Comparison of ENCODE assay signal across 9 cellular contexts in genomic region chr6:46410330-46410953, GRCh38.
DNase-seq lines count a peak whose midpoint lies in the region; ATAC-seq lines count a peak whose summit lies in the region.
"Had no signal": no experiment of that assay in that cellular context is flagged by ENCODE, and none has a peak within 500 bp of the region (broad histone marks: within the 10 kb centered on the region; RNA-seq: fewer than 3 reads in every experiment).

No MANE protein-coding gene starts in this region.

- no peak overlapping the region for H3K4me3 ChIP-seq in CD8-positive, alpha-beta memory T cell (ENCODE audit: low read length)

- H3K9me3 ChIP-seq in CD8-positive, alpha-beta memory T cell (ENCODE audit: low read length) = no peaks in the 10 kb centered on the region

- H3K4me1 ChIP-seq in CD8-positive, alpha-beta memory T cell (ENCODE audit: insufficient read depth, low read length) = no peaks in the 10 kb centered on the region

- no peaks in the 10 kb centered on the region for H3K9me3 Mint-ChIP-seq in CD8-positive, alpha-beta memory T cell
- H3K9me3 Mint-ChIP-seq: IgD-negative memory B cell had no signal

- H3K4me3 Mint-ChIP-seq in CD8-positive, alpha-beta memory T cell = no peak overlapping the region
- H3K4me3 Mint-ChIP-seq: IgD-negative memory B cell had no signal

- no peaks in the 10 kb centered on the region for H3K27me3 ChIP-seq in CD8-positive, alpha-beta memory T cell (ENCODE audit: insufficient read depth, low read length, poor library complexity, severe bottlenecking)

- peak in 3 of 5 donors; percentile 3 to 45 (median 40) for DNase-seq in CD8-positive, alpha-beta memory T cell
- DNase-seq in NCI-H345 (lab: John Stamatoyannopoulos, UW) (peak; percentile 43), T47D (ENCODE audit: low read depth in 1 of 2, low spot score in 1 of 2) (peak; percentile 55 to 70), left lobe of liver (ENCODE audit: low spot score) (no peak), occipital lobe (lab: John Stamatoyannopoulos, UW) (no peak)

- no peak overlapping the region for H3K27ac ChIP-seq in CD8-positive, alpha-beta memory T cell (ENCODE audit: low read depth, low read length)

- CTCF ChIA-PET in CD8-positive, alpha-beta memory T cell (lab: Charles Lee) = interaction anchor here (0.7 to 1.9 kb wide), 8 partner anchors 8 to 484 kb away, joined by 3 to 33 read pairs (median 4); no protein-coding TSS in a partner anchor

- H3K27me3 Mint-ChIP-seq in CD8-positive, alpha-beta memory T cell = peaks cover 0 to 8% of the 10 kb centered on the region in 2 donors
- H3K27me3 Mint-ChIP-seq: IgD-negative memory B cell had no signal

- in situ Hi-C loops in T47D (cut with HindIII; ENCODE audit: low pct_unique_long_range_greater_than_20kb, low sequenced_read_pairs) = no loop called here

- ATAC-seq in GM21723 (IDR thresholded peaks at IDR 0.05; ENCODE audit: unreplicated experiment) (peak; percentile 51), left lobe of liver (peak; percentile 88), HG02973 (IDR thresholded peaks at IDR 0.05; ENCODE audit: unreplicated experiment) (no peak), GM21447 (IDR thresholded peaks at IDR 0.05; ENCODE audit: unreplicated experiment) (no peak)

- POLR2A ChIA-PET in CD8-positive, alpha-beta memory T cell (lab: Charles Lee) = interaction anchor here (0.6 kb wide), 1 partner anchor 280 kb away, joined by 3 read pairs; no protein-coding TSS in a partner anchor

- no peaks in the 10 kb centered on the region for H3K36me3 Mint-ChIP-seq in CD8-positive, alpha-beta memory T cell
- H3K36me3 Mint-ChIP-seq: IgD-negative memory B cell had no signal

- H3K36me3 ChIP-seq in CD8-positive, alpha-beta memory T cell (ENCODE audit: insufficient read depth, low read length) = no peaks in the 10 kb centered on the region

- H3K27ac Mint-ChIP-seq in CD8-positive, alpha-beta memory T cell = no peak overlapping the region
- H3K27ac Mint-ChIP-seq: IgD-negative memory B cell had no signal

- no peaks in the 10 kb centered on the region for H3K4me1 Mint-ChIP-seq in CD8-positive, alpha-beta memory T cell
- H3K4me1 Mint-ChIP-seq: IgD-negative memory B cell had no signal

Comparison
In these comparisons a context has a peak if more than half of its experiments do, and no peak if none do; other contexts are left out.
1. DNase-seq: peak in CD8-positive, alpha-beta memory T cell (3 of 5), NCI-H345 (single experiment) and T47D (2 of 2); none in left lobe of liver (single experiment) and occipital lobe (single experiment).
2. ATAC-seq: peak in GM21723 (single experiment) and left lobe of liver (single experiment); none in HG02973 (single experiment) and GM21447 (single experiment).